Comparison of ENCODE assay signal across 1 cellular context in the genomic region with DNA sequence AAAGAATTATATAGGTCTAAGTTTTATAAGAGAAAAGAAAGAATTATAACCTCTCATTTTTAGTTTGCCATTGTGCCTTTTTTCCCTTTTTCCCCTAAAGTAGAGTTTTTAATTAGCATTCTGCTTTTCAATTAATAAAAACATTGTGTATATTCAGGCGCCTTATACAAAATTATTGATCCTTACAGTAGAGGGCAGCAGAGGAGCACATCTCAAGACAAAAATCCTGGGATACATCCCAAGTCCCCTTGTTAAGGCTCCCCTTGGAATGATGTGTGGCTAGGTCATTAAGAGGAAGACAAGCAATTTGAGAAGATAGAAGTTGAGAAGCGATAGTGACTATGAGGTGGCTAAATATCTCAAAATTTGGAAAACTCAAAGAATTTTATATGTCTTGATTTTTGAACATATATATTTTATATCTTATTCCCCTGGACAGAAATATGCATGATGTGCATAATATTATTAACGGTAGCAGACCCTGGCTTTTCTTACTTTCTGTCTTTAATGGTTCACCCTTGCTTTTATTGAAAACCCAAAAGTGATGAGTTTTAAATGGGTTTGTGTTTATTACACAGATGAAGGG.
TF ChIP-seq lines count a peak whose summit lies in the region.

No MANE protein-coding gene starts in this region.

TF ChIP-seq in GM23338, 12 proteins besides CTCF, POLR2A, EP300 and RAD21 (continued from another document):
- TF ChIP-seq, protein P1, sequence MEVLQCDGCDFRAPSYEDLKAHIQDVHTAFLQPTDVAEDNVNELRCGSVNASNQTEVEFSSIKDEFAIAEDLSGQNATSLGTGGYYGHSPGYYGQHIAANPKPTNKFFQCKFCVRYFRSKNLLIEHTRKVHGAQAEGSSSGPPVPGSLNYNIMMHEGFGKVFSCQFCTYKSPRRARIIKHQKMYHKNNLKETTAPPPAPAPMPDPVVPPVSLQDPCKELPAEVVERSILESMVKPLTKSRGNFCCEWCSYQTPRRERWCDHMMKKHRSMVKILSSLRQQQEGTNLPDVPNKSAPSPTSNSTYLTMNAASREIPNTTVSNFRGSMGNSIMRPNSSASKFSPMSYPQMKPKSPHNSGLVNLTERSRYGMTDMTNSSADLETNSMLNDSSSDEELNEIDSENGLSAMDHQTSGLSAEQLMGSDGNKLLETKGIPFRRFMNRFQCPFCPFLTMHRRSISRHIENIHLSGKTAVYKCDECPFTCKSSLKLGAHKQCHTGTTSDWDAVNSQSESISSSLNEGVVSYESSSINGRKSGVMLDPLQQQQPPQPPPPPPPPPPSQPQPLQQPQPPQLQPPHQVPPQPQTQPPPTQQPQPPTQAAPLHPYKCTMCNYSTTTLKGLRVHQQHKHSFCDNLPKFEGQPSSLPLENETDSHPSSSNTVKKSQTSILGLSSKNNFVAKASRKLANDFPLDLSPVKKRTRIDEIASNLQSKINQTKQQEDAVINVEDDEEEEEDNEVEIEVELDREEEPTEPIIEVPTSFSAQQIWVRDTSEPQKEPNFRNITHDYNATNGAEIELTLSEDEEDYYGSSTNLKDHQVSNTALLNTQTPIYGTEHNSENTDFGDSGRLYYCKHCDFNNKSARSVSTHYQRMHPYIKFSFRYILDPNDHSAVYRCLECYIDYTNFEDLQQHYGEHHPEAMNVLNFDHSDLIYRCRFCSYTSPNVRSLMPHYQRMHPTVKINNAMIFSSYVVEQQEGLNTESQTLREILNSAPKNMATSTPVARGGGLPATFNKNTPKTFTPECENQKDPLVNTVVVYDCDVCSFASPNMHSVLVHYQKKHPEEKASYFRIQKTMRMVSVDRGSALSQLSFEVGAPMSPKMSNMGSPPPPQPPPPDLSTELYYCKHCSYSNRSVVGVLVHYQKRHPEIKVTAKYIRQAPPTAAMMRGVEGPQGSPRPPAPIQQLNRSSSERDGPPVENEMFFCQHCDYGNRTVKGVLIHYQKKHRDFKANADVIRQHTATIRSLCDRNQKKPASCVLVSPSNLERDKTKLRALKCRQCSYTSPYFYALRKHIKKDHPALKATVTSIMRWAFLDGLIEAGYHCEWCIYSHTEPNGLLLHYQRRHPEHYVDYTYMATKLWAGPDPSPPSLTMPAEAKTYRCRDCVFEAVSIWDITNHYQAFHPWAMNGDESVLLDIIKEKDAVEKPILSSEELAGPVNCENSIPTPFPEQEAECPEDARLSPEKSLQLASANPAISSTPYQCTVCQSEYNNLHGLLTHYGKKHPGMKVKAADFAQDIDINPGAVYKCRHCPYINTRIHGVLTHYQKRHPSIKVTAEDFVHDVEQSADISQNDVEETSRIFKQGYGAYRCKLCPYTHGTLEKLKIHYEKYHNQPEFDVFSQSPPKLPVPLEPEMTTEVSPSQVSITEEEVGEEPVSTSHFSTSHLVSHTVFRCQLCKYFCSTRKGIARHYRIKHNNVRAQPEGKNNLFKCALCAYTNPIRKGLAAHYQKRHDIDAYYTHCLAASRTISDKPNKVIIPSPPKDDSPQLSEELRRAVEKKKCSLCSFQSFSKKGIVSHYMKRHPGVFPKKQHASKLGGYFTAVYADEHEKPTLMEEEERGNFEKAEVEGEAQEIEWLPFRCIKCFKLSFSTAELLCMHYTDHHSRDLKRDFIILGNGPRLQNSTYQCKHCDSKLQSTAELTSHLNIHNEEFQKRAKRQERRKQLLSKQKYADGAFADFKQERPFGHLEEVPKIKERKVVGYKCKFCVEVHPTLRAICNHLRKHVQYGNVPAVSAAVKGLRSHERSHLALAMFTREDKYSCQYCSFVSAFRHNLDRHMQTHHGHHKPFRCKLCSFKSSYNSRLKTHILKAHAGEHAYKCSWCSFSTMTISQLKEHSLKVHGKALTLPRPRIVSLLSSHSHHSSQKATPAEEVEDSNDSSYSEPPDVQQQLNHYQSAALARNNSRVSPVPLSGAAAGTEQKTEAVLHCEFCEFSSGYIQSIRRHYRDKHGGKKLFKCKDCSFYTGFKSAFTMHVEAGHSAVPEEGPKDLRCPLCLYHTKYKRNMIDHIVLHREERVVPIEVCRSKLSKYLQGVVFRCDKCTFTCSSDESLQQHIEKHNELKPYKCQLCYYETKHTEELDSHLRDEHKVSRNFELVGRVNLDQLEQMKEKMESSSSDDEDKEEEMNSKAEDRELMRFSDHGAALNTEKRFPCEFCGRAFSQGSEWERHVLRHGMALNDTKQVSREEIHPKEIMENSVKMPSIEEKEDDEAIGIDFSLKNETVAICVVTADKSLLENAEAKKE (CRISPR knock-in tag; IDR thresholded peaks at IDR 0.05): no peak
- TF ChIP-seq ZNF331 (CRISPR knock-in tag; IDR thresholded peaks at IDR 0.05; ENCODE audit: low read depth) (no peak), POLR2AphosphoS5 (IDR thresholded peaks at IDR 0.05; ENCODE audit: low read depth) (no peak), NANOG (IDR thresholded peaks at IDR 0.05; ENCODE audit: borderline replicate concordance) (no peak), ZNF114 (CRISPR knock-in tag; IDR thresholded peaks at IDR 0.05) (no peak), EZH2phosphoT487 (IDR thresholded peaks at IDR 0.05; ENCODE audit: unreplicated experiment) (no peak), STAT1 (IDR thresholded peaks at IDR 0.05; ENCODE audit: unreplicated experiment) (no peak)
- TF ChIP-seq, protein P2, sequence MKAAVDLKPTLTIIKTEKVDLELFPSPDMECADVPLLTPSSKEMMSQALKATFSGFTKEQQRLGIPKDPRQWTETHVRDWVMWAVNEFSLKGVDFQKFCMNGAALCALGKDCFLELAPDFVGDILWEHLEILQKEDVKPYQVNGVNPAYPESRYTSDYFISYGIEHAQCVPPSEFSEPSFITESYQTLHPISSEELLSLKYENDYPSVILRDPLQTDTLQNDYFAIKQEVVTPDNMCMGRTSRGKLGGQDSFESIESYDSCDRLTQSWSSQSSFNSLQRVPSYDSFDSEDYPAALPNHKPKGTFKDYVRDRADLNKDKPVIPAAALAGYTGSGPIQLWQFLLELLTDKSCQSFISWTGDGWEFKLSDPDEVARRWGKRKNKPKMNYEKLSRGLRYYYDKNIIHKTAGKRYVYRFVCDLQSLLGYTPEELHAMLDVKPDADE (IDR thresholded peaks at IDR 0.05): no peak
